Comparison of ENCODE assay signal across 17 cellular contexts in the genomic region with DNA sequence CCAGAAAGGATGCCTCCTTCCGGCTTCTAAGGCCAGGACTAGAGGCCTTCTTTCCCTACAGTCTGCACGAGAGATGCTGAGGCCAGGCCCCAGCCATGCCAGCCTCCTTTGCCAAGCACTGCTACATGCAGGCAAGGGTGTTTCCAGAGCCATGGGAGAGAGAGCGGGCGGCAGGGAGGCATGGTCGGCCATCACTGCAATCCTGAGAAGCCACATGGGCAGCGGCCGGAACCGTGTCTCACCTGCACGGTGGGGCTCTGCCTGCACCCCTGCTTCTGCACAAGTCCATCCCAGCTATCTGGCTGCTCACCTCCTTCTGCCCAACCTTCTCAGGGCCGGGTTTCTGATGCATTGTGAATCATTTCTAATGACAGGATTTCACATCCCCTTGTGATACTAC. TPM values are rescaled to one million over a fixed set of nuclear protein-coding genes. Genes with fewer than 3 reads are reported as not detected.
A peak's percentile ranks its signal among the peaks of the same experiment; 100 is the strongest.
DNase-seq lines count a peak whose midpoint lies in the region; ATAC-seq, FAIRE-seq and TF ChIP-seq lines count a peak whose summit lies in the region.
"Had no signal": no experiment of that assay in that cellular context is flagged by ENCODE, and none has a peak within 500 bp of the region (broad histone marks: within the 10 kb centered on the region; RNA-seq: fewer than 3 reads in every experiment).

No MANE protein-coding gene starts in this region.

- peaks cover 0 to 4% (median 0%) of the 10 kb centered on the region in 3 donors for H3K36me3 Mint-ChIP-seq in CD8-positive, alpha-beta memory T cell
- H3K36me3 Mint-ChIP-seq: CD8-positive, alpha-beta T cell had no signal

- H3K4me3 ChIP-seq in PC-3 (ENCODE audit: low read length) = no peak overlapping the region
- no peak overlapping the region for H3K4me3 ChIP-seq in dorsolateral prefrontal cortex
- H3K4me3 ChIP-seq in mesenchymal stem cell (ENCODE audit: insufficient read depth in 1 of 2, low read depth in 1 of 2, low read length in 2 of 2) = no peak overlapping the region
- no peak overlapping the region for H3K4me3 ChIP-seq in sigmoid colon
- no peak overlapping the region for H3K4me3 ChIP-seq in pancreas
- no peak overlapping the region for H3K4me3 ChIP-seq in A673 (ENCODE audit: low read depth, low read length, poor library complexity, severe bottlenecking)
- no peak overlapping the region for H3K4me3 ChIP-seq in CD8-positive, alpha-beta memory T cell (ENCODE audit: low read length)
- H3K4me3 ChIP-seq: HAP-1 had no signal

- no peak overlapping the region for H3K4me3 Mint-ChIP-seq in CD8-positive, alpha-beta memory T cell
- H3K4me3 Mint-ChIP-seq: CD14-positive monocyte; CD8-positive, alpha-beta T cell had no signal

- H3K9me3 ChIP-seq in PC-3 (ENCODE audit: low read length) = no peaks in the 10 kb centered on the region
- no peaks in the 10 kb centered on the region for H3K9me3 ChIP-seq in mesenchymal stem cell (ENCODE audit: control insufficient read depth, low read length)
- no peaks in the 10 kb centered on the region for H3K9me3 ChIP-seq in sigmoid colon
- no peaks in the 10 kb centered on the region for H3K9me3 ChIP-seq in pancreas
- no peaks in the 10 kb centered on the region for H3K9me3 ChIP-seq in A673 (ENCODE audit: low read depth, low read length, poor library complexity, severe bottlenecking)
- H3K9me3 ChIP-seq in CD8-positive, alpha-beta memory T cell (ENCODE audit: low read length) = no peaks in the 10 kb centered on the region
- H3K9me3 ChIP-seq: Caco-2, HAP-1 had no signal

- H3K27me3 Mint-ChIP-seq in CD8-positive, alpha-beta memory T cell = peaks cover 0 to 33% of the 10 kb centered on the region in 2 donors

- H3K9ac ChIP-seq in PC-3 (ENCODE audit: low read length) = no peak overlapping the region
- H3K9ac ChIP-seq in mesenchymal stem cell (ENCODE audit: low read length) = no peak overlapping the region

- H3F3A ChIP-seq in PC-3 (ENCODE audit: low read length, unreplicated experiment) = no peaks in the 10 kb centered on the region

- no peaks in the 10 kb centered on the region for H3K9me3 Mint-ChIP-seq in CD8-positive, alpha-beta memory T cell
- H3K9me3 Mint-ChIP-seq: CD8-positive, alpha-beta T cell had no signal

- H3K79me1 ChIP-seq in mesenchymal stem cell (replicated peaks; ENCODE audit: low read length, poor library complexity, severe bottlenecking) = peaks cover 38% of the 10 kb centered on the region

- H3K9me2 ChIP-seq in PC-3 (replicated peaks; ENCODE audit: low read length) = no peaks in the 10 kb centered on the region

- no peak overlapping the region for H2BK120ac ChIP-seq in mesenchymal stem cell (ENCODE audit: low read depth, low read length)

- H3K18ac ChIP-seq in mesenchymal stem cell (ENCODE audit: low read depth in 1 of 2, low read length in 2 of 2) = no peak overlapping the region

- no peak for TF ChIP-seq POLR2A in sigmoid colon (IDR thresholded peaks at IDR 0.05)

- WGBS in mesenchymal stem cell = 97% methylated on average over 10 of the region's 10 CpGs
- 84 to 90% methylated on average over 10 of the region's 10 CpGs for WGBS in sigmoid colon, 2 donors
- 79 to 89% methylated on average over 10 of the region's 10 CpGs for WGBS in pancreas, 2 donors

- TF ChIP-seq CTCF in PC-3 (conservative IDR thresholded peaks at IDR 0.05; ENCODE audit: low read depth, low read length) (no peak), dorsolateral prefrontal cortex (IDR thresholded peaks at IDR 0.05 in 54 of 56, conservative IDR thresholded peaks at IDR 0.05 in 2 of 56; ENCODE audit: low read depth in 1 of 56, partially characterized antibody in 56 of 56) (no peak), sigmoid colon (IDR thresholded peaks at IDR 0.05) (no peak), pancreas (IDR thresholded peaks at IDR 0.05) (no peak), A673 (conservative IDR thresholded peaks at IDR 0.05; ENCODE audit: low read depth, low read length) (no peak)

- no peaks in the 10 kb centered on the region for H3K27me3 ChIP-seq in PC-3 (ENCODE audit: low read length)
- H3K27me3 ChIP-seq in dorsolateral prefrontal cortex = peaks cover 0 to 19% (median 0%) of the 10 kb centered on the region in 45 donors
- no peaks in the 10 kb centered on the region for H3K27me3 ChIP-seq in mesenchymal stem cell (ENCODE audit: control insufficient read depth in 1 of 2, insufficient read depth in 1 of 2, low read length in 2 of 2)
- H3K27me3 ChIP-seq in sigmoid colon = no peaks in the 10 kb centered on the region
- H3K27me3 ChIP-seq in pancreas = no peaks in the 10 kb centered on the region
- no peaks in the 10 kb centered on the region for H3K27me3 ChIP-seq in A673 (replicated peaks; ENCODE audit: insufficient read depth, low read depth, low read length, poor library complexity)
- H3K27me3 ChIP-seq in CD8-positive, alpha-beta memory T cell (ENCODE audit: insufficient read depth, low read length, poor library complexity, severe bottlenecking) = no peaks in the 10 kb centered on the region

- intact Hi-C loops in PC-3 (cut with micrococcal nuclease) = no loop called here
- intact Hi-C loops in dorsolateral prefrontal cortex (cut with DNase I) = no loop called here
- intact Hi-C loops in sigmoid colon (cut with DNase I) = no loop called here
- intact Hi-C loops in pancreas (cut with DNase I) = no loop called here
- intact Hi-C loops in A673 (cut with micrococcal nuclease; ENCODE audit: unreplicated experiment) = no loop called here

- H4K20me1 ChIP-seq in PC-3 (ENCODE audit: low read length) = no peaks in the 10 kb centered on the region

- H2BK15ac ChIP-seq in mesenchymal stem cell (ENCODE audit: low read depth, poor library complexity, severe bottlenecking) = no peak overlapping the region

- no peak overlapping the region for H2BK5ac ChIP-seq in mesenchymal stem cell (ENCODE audit: low read depth, low read length, poor library complexity, severe bottlenecking)

- peak overlapping the region in 1 of 2 experiments; percentile 9 for H3K4ac ChIP-seq in mesenchymal stem cell (ENCODE audit: low read depth in 1 of 2, low read length in 2 of 2)

- no peak overlapping the region for H2AK5ac ChIP-seq in mesenchymal stem cell (ENCODE audit: low read length, severe bottlenecking)

- H3K36me3 ChIP-seq in PC-3 (ENCODE audit: low read depth, low read length) (no peaks in the 10 kb centered on the region), mesenchymal stem cell (ENCODE audit: control insufficient read depth in 1 of 2, insufficient read depth in 2 of 2, low read depth in 1 of 2, low read length in 2 of 2) (peaks cover 26 to 38% of the 10 kb centered on the region in 2 experiments), sigmoid colon (no peaks in the 10 kb centered on the region), pancreas (no peaks in the 10 kb centered on the region), A673 (ENCODE audit: insufficient read depth, low read length, poor library complexity, severe bottlenecking) (no peaks in the 10 kb centered on the region)
- H3K36me3 ChIP-seq in CD8-positive, alpha-beta memory T cell (ENCODE audit: insufficient read depth, low read length) = no peaks in the 10 kb centered on the region
- H3K36me3 ChIP-seq: HAP-1 had no signal

- H3K23ac ChIP-seq in mesenchymal stem cell (ENCODE audit: low read length in 2 of 2) = peak overlapping the region in 1 of 2 experiments; percentile 47

- DNase-seq in PC-3 = peak; percentile 6
- no peak for DNase-seq in dorsolateral prefrontal cortex
- no peak for DNase-seq in mesenchymal stem cell
- peak; percentile 40 for DNase-seq in sigmoid colon
- DNase-seq in pancreas = no peak
- DNase-seq in A673 (ENCODE audit: low spot score) = no peak
- DNase-seq in CD8-positive, alpha-beta memory T cell = no peak
- DNase-seq: Caco-2; CD8-positive, alpha-beta T cell; DMS53; GF-D8 had no signal

- no peak overlapping the region for H2AFZ ChIP-seq in PC-3 (ENCODE audit: low read length)
- no peak overlapping the region for H2AFZ ChIP-seq in mesenchymal stem cell (ENCODE audit: low read depth, low read length)

- H3K27ac Mint-ChIP-seq in CD8-positive, alpha-beta memory T cell = no peak overlapping the region
- H3K27ac Mint-ChIP-seq: CD8-positive, alpha-beta T cell had no signal

- no peaks in the 10 kb centered on the region for H3K4me1 Mint-ChIP-seq in CD8-positive, alpha-beta memory T cell

- no peak for TF ChIP-seq EP300 in sigmoid colon (IDR thresholded peaks at IDR 0.05)

- H3K4me1 ChIP-seq in PC-3 (ENCODE audit: insufficient read depth, low read length) (no peaks in the 10 kb centered on the region), mesenchymal stem cell (ENCODE audit: control insufficient read depth, insufficient read depth, low read depth, low read length) (peaks cover 22% of the 10 kb centered on the region), sigmoid colon (peaks cover 0 to 71% (median 61%) of the 10 kb centered on the region in 4 donors), pancreas (no peaks in the 10 kb centered on the region), A673 (ENCODE audit: insufficient read depth, low read length, poor library complexity, severe bottlenecking) (peaks cover 33% of the 10 kb centered on the region)
- no peaks in the 10 kb centered on the region for H3K4me1 ChIP-seq in CD8-positive, alpha-beta memory T cell (ENCODE audit: insufficient read depth, low read length)
- H3K4me1 ChIP-seq: Caco-2 had no signal

- CTCF ChIA-PET in PC-3 (lab: Charles Lee) (no interaction called here), A673 (lab: Charles Lee) (no interaction called here)
- CTCF ChIA-PET in CD8-positive, alpha-beta memory T cell (lab: Charles Lee) = no interaction called here

- no TSS peak for BruUV-seq in PC-3 (replicated peaks; lab: Mats Ljungman, UMichigan)
- no TSS peak for BruUV-seq in A673 (replicated peaks; lab: Mats Ljungman, UMichigan)

- H3K4me2 ChIP-seq in PC-3 (ENCODE audit: low read length) (no peak overlapping the region), mesenchymal stem cell (ENCODE audit: low read length, poor library complexity, severe bottlenecking) (no peak overlapping the region)

- POLR2A ChIA-PET in PC-3 (lab: Charles Lee; ENCODE audit: unreplicated experiment) (no interaction called here), A673 (lab: Charles Lee; ENCODE audit: low non-redundant PET) (interaction anchor here (0.6 kb wide), 1 partner anchor 12 kb away, joined by 3 read pairs; no protein-coding TSS in a partner anchor)
- POLR2A ChIA-PET in CD8-positive, alpha-beta memory T cell (lab: Charles Lee) = no interaction called here

- H3K14ac ChIP-seq in mesenchymal stem cell (ENCODE audit: low read length in 2 of 2) = no peak overlapping the region

- peak overlapping the region in 1 of 2 experiments; percentile 47 for H2BK12ac ChIP-seq in mesenchymal stem cell (ENCODE audit: low read length in 2 of 2)

- ATAC-seq in PC-3 (no peak), pancreas (no peak), GM21360 (IDR thresholded peaks at IDR 0.05; ENCODE audit: unreplicated experiment) (no peak)
- ATAC-seq: CD8-positive, alpha-beta T cell had no signal

- no peaks in the 10 kb centered on the region for H3K79me2 ChIP-seq in PC-3 (ENCODE audit: low read length)

- peak overlapping the region; percentile 78 for H4K8ac ChIP-seq in mesenchymal stem cell (ENCODE audit: low read length)

- peak overlapping the region; percentile 18 for H4K91ac ChIP-seq in mesenchymal stem cell (ENCODE audit: low read length)

- H3K27ac ChIP-seq in PC-3 (ENCODE audit: low read length) (no peak overlapping the region), dorsolateral prefrontal cortex (peak overlapping the region in 37 of 59 donors; percentile 7 to 91 (median 61)), mesenchymal stem cell (ENCODE audit: low read length, poor library complexity, severe bottlenecking) (no peak overlapping the region), sigmoid colon (no peak overlapping the region), pancreas (no peak overlapping the region), A673 (ENCODE audit: low read depth, low read length, poor library complexity, severe bottlenecking) (no peak overlapping the region)
- no peak overlapping the region for H3K27ac ChIP-seq in CD8-positive, alpha-beta memory T cell (ENCODE audit: low read depth, low read length)

- no peak for FAIRE-seq in pancreas (lab: Jason Lieb, UNC)
- FAIRE-seq: A204.1, HepG2, HTR-8/SVneo had no signal

RNA-seq across cellular contexts. Expression of a gene that starts 35.1 kb away (rescaled TPM):
- total RNA-seq in PC-3 (2014; rRNA removed) = 0.18 and 0.23 TPM in 2 replicates
- total RNA-seq in dorsolateral prefrontal cortex = 10 to 100 TPM in 119 of 120 experiments, 1 to 10 TPM in 1; 8.4 to 35.0 (median 22.7) TPM
- 28.5 TPM for polyA plus RNA-seq in mesenchymal stem cell (2013, experiment 1 of 2)
- polyA plus RNA-seq in mesenchymal stem cell (2013, experiment 2 of 2) = 27.9 TPM
- 10 to 100 TPM; 16.1 to 27.7 (median 21.2) TPM for total RNA-seq in sigmoid colon
- 1 to 10 TPM in 2 of 3 donors, under 1 TPM in 1; 0.46 to 2.6 (median 1.2) TPM for polyA plus RNA-seq in sigmoid colon
- total RNA-seq in pancreas = 1 to 10 TPM in 5 of 6 donors, under 1 TPM in 1; 0.88 to 3.2 (median 1.9) TPM
- 1 to 10 TPM in 1 of 2 donors, under 1 TPM in 1; 0.87 to 1.6 TPM for polyA plus RNA-seq in pancreas
- total RNA-seq in A673 (2021) = 14.8 and 15.5 TPM in 2 replicates
- total RNA-seq in CD8-positive, alpha-beta memory T cell = under 1 TPM; 0.35 to 0.38 TPM
- 1.1 TPM for polyA plus RNA-seq in CD8-positive, alpha-beta memory T cell
- total RNA-seq: Caco-2; CD8-positive, alpha-beta T cell; HepG2 had no signal
- polyA plus RNA-seq: HepG2 had no signal

Comparison
In these comparisons a context has a peak if more than half of its experiments do, and no peak if none do; other contexts are left out.
1. DNase-seq: peak in PC-3 (single experiment) and sigmoid colon (single experiment); none in dorsolateral prefrontal cortex (0 of 10), mesenchymal stem cell (single experiment), pancreas (0 of 6), A673 (single experiment) and CD8-positive, alpha-beta memory T cell (0 of 5).
2. H3K27ac ChIP-seq: peak in dorsolateral prefrontal cortex (37 of 59); none in PC-3 (single experiment), mesenchymal stem cell (single experiment), sigmoid colon (0 of 4), pancreas (0 of 4), A673 (single experiment) and CD8-positive, alpha-beta memory T cell (single experiment).